29 cellular contexts compared by ENCODE assay signal in genomic region chr4:8909548-8909947, GRCh38. TPM values are rescaled to one million over a fixed set of nuclear protein-coding genes. Genes with fewer than 3 reads are reported as not detected.
DNase-seq lines count a peak whose midpoint lies in the region; ATAC-seq and TF ChIP-seq lines count a peak whose summit lies in the region.
"Had no signal": no experiment of that assay in that cellular context is flagged by ENCODE, and none has a peak within 500 bp of the region (broad histone marks: within the 10 kb centered on the region; RNA-seq: fewer than 3 reads in every experiment).

No MANE protein-coding gene starts in this region.

- ATAC-seq in SK-N-SH treated with all-trans-retinoic acid at 6 μM for 48 hours: no peak
- no peak for ATAC-seq in body of pancreas
- ATAC-seq: activated CD8-positive, alpha-beta memory T cell treated with anti-CD3 and anti-CD28 coated beads, Interleukin-2, amount 10 ng/mL, durations not matched to agents 7 days and 5 days; T-helper 17 cell had no signal

- no peaks in the 10 kb centered on the region for H3K36me3 ChIP-seq in SK-N-SH (replicated peaks in 1 of 2; ENCODE audit: control insufficient read depth in 1 of 2, insufficient read depth in 2 of 2, low read length in 1 of 2)
- H3K36me3 ChIP-seq in GM23248 (ENCODE audit: low read depth): no peaks in the 10 kb centered on the region
- H3K36me3 ChIP-seq in body of pancreas (replicated peaks in 1 of 2; ENCODE audit: insufficient read depth in 1 of 2, low read depth in 2 of 2): no peaks in the 10 kb centered on the region
- no peaks in the 10 kb centered on the region for H3K36me3 ChIP-seq in stomach
- H3K36me3 ChIP-seq: ascending aorta, BE2C, right atrium auricular region, SJSA1, thoracic aorta had no signal

- WGBS in SK-N-SH (ENCODE audit: low lambda C conversion rate): 36% methylated on average over 9 of the region's 9 CpGs
- WGBS in GM23248 (ENCODE audit: low coverage in 1 of 2, low lambda C conversion rate in 2 of 2, missing lambda C conversion rate in 2 of 2), 2 experiments: 25% methylated on average over 9 of the region's 9 CpGs
- 14 to 20% methylated on average over 9 of the region's 9 CpGs for WGBS in body of pancreas, 2 donors
- 28 to 33% (median 32%) methylated on average over 9 of the region's 9 CpGs for WGBS in stomach, 5 donors

- no peak overlapping the region for H3K9ac ChIP-seq in SK-N-SH
- no peak overlapping the region for H3K9ac ChIP-seq in GM23248

- H2AFZ ChIP-seq in SK-N-SH (ENCODE audit: low read depth): no peak overlapping the region
- H2AFZ ChIP-seq in GM23248: no peak overlapping the region
- H2AFZ ChIP-seq: hepatocyte had no signal

- intact Hi-C loops in body of pancreas (cut with DNase I) (no loop called here), stomach (cut with DNase I; ENCODE audit: low total_unique reads) (no loop called here)

- no peaks in the 10 kb centered on the region for H3K9me2 ChIP-seq in SK-N-SH
- H3K9me2 ChIP-seq in GM23248 (ENCODE audit: insufficient read depth): no peaks in the 10 kb centered on the region

- H3K9me3 ChIP-seq in SK-N-SH: no peaks in the 10 kb centered on the region
- H3K9me3 ChIP-seq in GM23248 (ENCODE audit: low read depth): no peaks in the 10 kb centered on the region
- H3K9me3 ChIP-seq in body of pancreas: no peaks in the 10 kb centered on the region
- no peaks in the 10 kb centered on the region for H3K9me3 ChIP-seq in stomach
- H3K9me3 ChIP-seq: ascending aorta, BE2C, right atrium auricular region, SJSA1, thoracic aorta had no signal

- H3K79me2 ChIP-seq in SK-N-SH (ENCODE audit: insufficient read depth): no peaks in the 10 kb centered on the region
- no peaks in the 10 kb centered on the region for H3K79me2 ChIP-seq in GM23248 (ENCODE audit: insufficient read depth)
- H3K79me2 ChIP-seq: hepatocyte had no signal

- no peaks in the 10 kb centered on the region for H4K20me1 ChIP-seq in SK-N-SH (ENCODE audit: insufficient read depth)
- no peaks in the 10 kb centered on the region for H4K20me1 ChIP-seq in GM23248 (ENCODE audit: insufficient read depth)

- H3K27me3 ChIP-seq in SK-N-SH (ENCODE audit: insufficient read depth) (no peaks in the 10 kb centered on the region), GM23248 (replicated peaks; ENCODE audit: insufficient read depth) (peaks cover 19% of the 10 kb centered on the region), body of pancreas (peaks cover 0 to 4% of the 10 kb centered on the region in 2 donors), stomach (peaks cover 0 to 90% (median 6%) of the 10 kb centered on the region in 3 donors)
- H3K27me3 ChIP-seq: ascending aorta, BE2C, hepatocyte, right atrium auricular region, SJSA1 had no signal

- H3K27ac ChIP-seq in SK-N-SH (ENCODE audit: low read depth in 2 of 2, low read length in 1 of 2): no peak overlapping the region
- no peak overlapping the region for H3K27ac ChIP-seq in GM23248
- H3K27ac ChIP-seq in body of pancreas: no peak overlapping the region
- no peak overlapping the region for H3K27ac ChIP-seq in stomach
- no peak overlapping the region for H3K27ac ChIP-seq in RWPE1
- H3K27ac ChIP-seq: ascending aorta, epithelial cell of prostate, hepatocyte, right atrium auricular region, SJSA1, thoracic aorta had no signal

- in situ Hi-C loops in GM23248 (cut with MboI): no loop called here

- POLR2A ChIA-PET in SK-N-SH (lab: Yijun Ruan, JAX) (no interaction called here), RWPE1 (lab: Yijun Ruan, JAX; ENCODE audit: low non-redundant PET) (no interaction called here)

- DNase-seq in SK-N-SH: peak; percentile 22
- peak; percentile 52 for DNase-seq in GM23248
- peak in 3 of 4 donors; percentile 2 to 6 (median 3) for DNase-seq in body of pancreas
- peak; percentile 14 for DNase-seq in stomach
- no peak for DNase-seq in NCI-H510A treated with DMSO at 0.1 percent for 48 hours (lab: John Stamatoyannopoulos, UW)
- no peak for DNase-seq in RWPE1 (ENCODE audit: low spot score)
- DNase-seq in NCI-H2227 (lab: John Stamatoyannopoulos, UW; ENCODE audit: unreplicated experiment): no peak
- DNase-seq: activated CD4-positive, CD25-positive, alpha-beta regulatory T cell; activated CD8-positive, alpha-beta memory T cell treated with anti-CD3 and anti-CD28 coated beads, Interleukin-2, amount 10 ng/mL, durations not matched to agents 7 days and 5 days; activated naive CD8-positive, alpha-beta T cell treated with anti-CD3 and anti-CD28 coated beads, Interleukin-2, amount 10 ng/mL, durations not matched to agents 7 days and 5 days; BE2C; cortex of kidney; DMS79; effector memory CD4-positive, alpha-beta T cell; GDM1; HFFc6; NCI-H1048; NCI-H510A; stimulated activated CD4-positive, alpha-beta T cell treated with anti-CD3 and anti-CD28 coated beads, Interleukin-1b, Interleukin-23, amount 100 ng/mL, for 48 hours had no signal

- no peak overlapping the region for H3K4me2 ChIP-seq in SK-N-SH
- H3K4me2 ChIP-seq in GM23248 (ENCODE audit: unreplicated experiment): no peak overlapping the region
- H3K4me2 ChIP-seq: hepatocyte had no signal

- TF ChIP-seq POLR2A in body of pancreas (IDR thresholded peaks at IDR 0.05) (no peak), stomach (IDR thresholded peaks at IDR 0.05) (no peak)

- H3F3A ChIP-seq in SK-N-SH (replicated peaks; ENCODE audit: insufficient read depth): no peaks in the 10 kb centered on the region
- peaks cover 8% of the 10 kb centered on the region; the same call in 1 of the 2 replicates for H3F3A ChIP-seq in GM23248 (ENCODE audit: insufficient read depth)

- no peak for TF ChIP-seq CTCF in SK-N-SH (IDR thresholded peaks at IDR 0.05)
- no peak for TF ChIP-seq CTCF in body of pancreas (IDR thresholded peaks at IDR 0.05)
- TF ChIP-seq CTCF in stomach (IDR thresholded peaks at IDR 0.05): no peak
- no peak for TF ChIP-seq CTCF in RWPE1 (conservative IDR thresholded peaks at IDR 0.05; ENCODE audit: low read depth)

- CTCF ChIA-PET in SK-N-SH (lab: Yijun Ruan, JAX) (interaction anchor here (1.5 to 3.0 kb wide), 3 partner anchors 8 to 302 kb away, joined by 3 to 15 read pairs (median 13); no protein-coding TSS in a partner anchor), RWPE1 (lab: Yijun Ruan, JAX) (no interaction called here)

- H3K4me1 ChIP-seq in SK-N-SH (ENCODE audit: control insufficient read depth in 1 of 2, insufficient read depth in 2 of 2, low read depth in 1 of 2, low read length in 1 of 2): peaks cover 0 to 15% of the 10 kb centered on the region in 2 experiments; a peak in 1 of 4 replicates
- H3K4me1 ChIP-seq in GM23248 (ENCODE audit: insufficient read depth): peaks cover 15% of the 10 kb centered on the region
- no peaks in the 10 kb centered on the region for H3K4me1 ChIP-seq in body of pancreas
- H3K4me1 ChIP-seq in stomach: no peaks in the 10 kb centered on the region
- H3K4me1 ChIP-seq: ascending aorta, BE2C, right atrium auricular region, SJSA1 had no signal

- no peak for TF ChIP-seq EP300 in SK-N-SH (IDR thresholded peaks at IDR 0.05; ENCODE audit: borderline replicate concordance in 1 of 2, low read depth in 1 of 2, low read length in 1 of 2)
- no peak for TF ChIP-seq EP300 in stomach (IDR thresholded peaks at IDR 0.05)

- H3K4me3 ChIP-seq in SK-N-SH (ENCODE audit: low read depth in 2 of 2, low read length in 1 of 2) (no peak overlapping the region), GM23248 (no peak overlapping the region), body of pancreas (no peak overlapping the region), stomach (no peak overlapping the region)
- H3K4me3 ChIP-seq: ascending aorta, hepatocyte, right atrium auricular region, SJSA1, thoracic aorta had no signal

- TF ChIP-seq RAD21 in SK-N-SH (IDR thresholded peaks at IDR 0.05; ENCODE audit: low read length): no peak

TF ChIP-seq in SK-N-SH, 30 proteins besides CTCF, POLR2A, EP300 and RAD21:
- TF ChIP-seq RFX5 (IDR thresholded peaks at IDR 0.05; ENCODE audit: low read length) (no peak), SIN3A (IDR thresholded peaks at IDR 0.05; ENCODE audit: borderline replicate concordance, low read depth, low read length) (no peak), NRF1 (IDR thresholded peaks at IDR 0.05; ENCODE audit: low read depth, low read length) (no peak)

TF ChIP-seq in SK-N-SH treated with all-trans-retinoic acid at 6 μM for 48 hours, 23 proteins besides CTCF, POLR2A, EP300 and RAD21:
- TF ChIP-seq RARB (CRISPR knock-in tag; IDR thresholded peaks at IDR 0.05): no peak
- TF ChIP-seq TOX (CRISPR knock-in tag; IDR thresholded peaks at IDR 0.05; ENCODE audit: borderline replicate concordance): no peak
- TF ChIP-seq CREB5 (CRISPR knock-in tag; IDR thresholded peaks at IDR 0.05; ENCODE audit: low read depth): no peak
- TF ChIP-seq SNAI2 (CRISPR knock-in tag; IDR thresholded peaks at IDR 0.05): no peak

RNA-seq across cellular contexts. Expression of gene HMX1, which starts 37.9 kb away (rescaled TPM):
- polyA plus RNA-seq in SK-N-SH (2012; rRNA removed): 0.11 and 0.20 TPM in 2 replicates
- 0.12 and 0.24 TPM in 2 replicates for polyA plus RNA-seq in SK-N-SH (2012; cell fraction: cytosol; rRNA removed)
- 0.07 and 0.11 TPM in 2 replicates for polyA plus RNA-seq in SK-N-SH (2012; cell fraction: nucleus; rRNA removed)
- total RNA-seq in GM23248 (2014; rRNA removed; shearing (Covaris generic)): not detected in 2 replicates
- polyA plus RNA-seq in GM23248 (2016; fragmentation: Nextera tagmentation; extraction: Ambion mirVana): not detected in 2 replicates
- not detected for total RNA-seq in body of pancreas
- total RNA-seq in stomach: under 1 TPM in 1 of 5 donors, not detected in 4; 0.37 TPM
- polyA plus RNA-seq in stomach: not detected
- total RNA-seq: activated CD8-positive, alpha-beta memory T cell treated with anti-CD3 and anti-CD28 coated beads, Interleukin-2, amount 10 ng/mL, durations not matched to agents 7 days and 5 days; activated naive CD8-positive, alpha-beta T cell treated with anti-CD3 and anti-CD28 coated beads, Interleukin-2, amount 10 ng/mL, durations not matched to agents 7 days and 5 days; ascending aorta; cardiac septum; hepatocyte; HFFc6; right atrium auricular region; T-helper 17 cell had no signal
- polyA plus RNA-seq: hepatocyte, IgD-negative memory B cell had no signal

Comparison
In these comparisons a context has a peak if more than half of its experiments do, and no peak if none do; other contexts are left out.
1. DNase-seq: peak in SK-N-SH (single experiment), GM23248 (single experiment), body of pancreas (3 of 4) and stomach (single experiment); none in NCI-H510A treated with DMSO at 0.1 percent for 48 hours (single experiment), RWPE1 (single experiment) and NCI-H2227 (single experiment).